1 cellular context compared by ENCODE assay signal in the genomic region with DNA sequence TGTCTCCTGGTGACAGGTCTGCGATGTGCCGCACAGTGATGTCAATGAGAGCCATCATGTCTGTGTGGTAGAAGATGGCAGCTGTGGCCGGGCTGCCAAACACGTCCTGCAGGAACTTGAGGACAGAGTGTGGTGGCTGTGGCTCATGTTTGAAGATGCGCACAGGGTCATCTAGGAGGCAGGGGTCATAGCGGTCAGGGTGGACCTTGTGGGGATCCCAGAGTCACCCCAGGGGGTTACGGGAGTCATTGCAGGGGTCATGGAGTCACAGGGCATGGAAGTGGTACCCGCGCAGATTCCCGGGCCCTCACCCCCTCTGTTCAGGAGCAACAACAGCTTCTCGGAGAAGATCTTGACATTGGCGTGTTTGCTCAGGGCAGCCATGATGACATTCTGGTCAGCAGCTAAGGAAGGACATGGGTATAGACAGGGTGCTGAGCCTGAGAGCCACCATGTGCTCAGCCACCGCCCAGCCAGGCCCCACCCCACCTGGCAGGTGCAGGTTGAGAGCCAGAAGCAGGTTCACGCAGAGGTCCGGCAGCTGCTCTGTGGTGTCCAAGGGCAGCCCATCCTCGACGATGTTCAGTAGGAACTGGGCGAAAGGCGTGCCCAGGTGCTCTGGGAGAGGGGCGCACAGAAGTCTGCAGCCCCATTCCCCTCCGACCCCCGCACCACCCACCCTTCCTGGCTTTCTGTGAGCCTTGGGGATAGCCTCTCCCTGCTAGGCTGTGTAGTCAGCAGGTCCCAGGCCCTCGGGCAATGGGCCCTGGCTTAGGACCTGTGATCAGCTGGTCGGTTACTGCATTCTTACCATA.
TF ChIP-seq lines count a peak whose summit lies in the region.

No MANE protein-coding gene starts in this region.

TF ChIP-seq in HepG2, 621 proteins besides CTCF, POLR2A, EP300 and RAD21:
- TF ChIP-seq, protein P1, sequence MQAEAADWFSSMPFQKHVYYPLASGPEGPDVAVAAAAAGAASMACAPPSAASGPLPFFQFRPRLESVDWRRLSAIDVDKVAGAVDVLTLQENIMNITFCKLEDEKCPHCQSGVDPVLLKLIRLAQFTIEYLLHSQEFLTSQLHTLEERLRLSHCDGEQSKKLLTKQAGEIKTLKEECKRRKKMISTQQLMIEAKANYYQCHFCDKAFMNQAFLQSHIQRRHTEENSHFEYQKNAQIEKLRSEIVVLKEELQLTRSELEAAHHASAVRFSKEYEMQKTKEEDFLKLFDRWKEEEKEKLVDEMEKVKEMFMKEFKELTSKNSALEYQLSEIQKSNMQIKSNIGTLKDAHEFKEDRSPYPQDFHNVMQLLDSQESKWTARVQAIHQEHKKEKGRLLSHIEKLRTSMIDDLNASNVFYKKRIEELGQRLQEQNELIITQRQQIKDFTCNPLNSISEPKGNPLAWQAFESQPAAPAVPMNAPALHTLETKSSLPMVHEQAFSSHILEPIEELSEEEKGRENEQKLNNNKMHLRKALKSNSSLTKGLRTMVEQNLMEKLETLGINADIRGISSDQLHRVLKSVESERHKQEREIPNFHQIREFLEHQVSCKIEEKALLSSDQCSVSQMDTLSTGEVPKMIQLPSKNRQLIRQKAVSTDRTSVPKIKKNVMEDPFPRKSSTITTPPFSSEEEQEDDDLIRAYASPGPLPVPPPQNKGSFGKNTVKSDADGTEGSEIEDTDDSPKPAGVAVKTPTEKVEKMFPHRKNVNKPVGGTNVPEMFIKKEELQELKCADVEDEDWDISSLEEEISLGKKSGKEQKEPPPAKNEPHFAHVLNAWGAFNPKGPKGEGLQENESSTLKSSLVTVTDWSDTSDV (CRISPR knock-in tag; IDR thresholded peaks at IDR 0.05), result no peak
- 0 out of 2 replicates have a peak, but pooled peaks have one; percentile 11 for TF ChIP-seq RBFOX2 (IDR thresholded peaks at IDR 0.05; ENCODE audit: low read depth, low read length)
